Comparison of ENCODE assay signal across 8 cellular contexts in the genomic region with DNA sequence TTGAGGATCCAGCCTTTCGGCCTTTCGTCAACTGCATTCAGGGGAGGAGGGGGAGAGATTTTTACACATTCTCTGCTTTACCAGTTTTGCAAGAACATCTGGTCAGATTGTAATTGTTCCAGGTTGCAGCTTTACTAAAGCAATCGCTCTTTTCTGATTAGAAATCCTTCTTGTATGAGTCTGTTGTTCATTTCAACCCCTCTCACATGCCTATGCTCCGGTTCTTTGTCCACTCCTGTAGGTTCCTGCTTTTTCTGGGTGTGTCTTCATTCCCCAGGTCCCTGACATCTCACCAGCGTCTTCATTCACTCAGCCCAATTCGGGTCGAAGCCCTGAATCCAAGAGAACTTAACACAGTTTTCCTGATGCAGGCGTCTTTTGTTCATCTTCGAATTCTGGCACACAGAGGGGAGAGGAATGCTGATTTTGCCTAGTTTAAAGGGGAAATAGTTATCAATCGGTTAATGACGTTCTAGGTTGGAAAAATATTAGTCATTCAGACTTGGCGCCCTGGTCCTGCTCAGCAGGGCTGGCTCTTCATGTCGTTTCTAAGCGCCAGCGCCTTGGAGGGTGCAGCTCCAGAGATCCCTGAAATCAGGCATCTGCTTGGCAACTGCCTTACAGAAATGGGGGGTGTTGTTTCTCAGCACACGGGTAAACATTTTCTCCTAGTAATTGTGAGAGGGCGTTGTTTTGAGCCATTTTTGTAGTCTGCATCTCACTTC. TPM values are rescaled to one million over a fixed set of nuclear protein-coding genes. Genes with fewer than 3 reads are reported as not detected.
DNase-seq lines count a peak whose midpoint lies in the region; ATAC-seq and TF ChIP-seq lines count a peak whose summit lies in the region.

No MANE protein-coding gene starts in this region.

- H3K4me1 Mint-ChIP-seq in Calu3 (ENCODE audit: low read depth, unreplicated experiment) = peaks cover 43% of the 10 kb centered on the region
- peaks cover 18% of the 10 kb centered on the region for H3K4me1 Mint-ChIP-seq in progenitor cell of endocrine pancreas (ENCODE audit: low read depth)

- H3K4me3 ChIP-seq in SK-N-MC (peak overlapping the region; percentile 58), fibroblast of mammary gland (ENCODE audit: control insufficient read depth, low read depth, low read length) (peak overlapping the region; percentile 31)

- H3K36me3 Mint-ChIP-seq in Calu3 (ENCODE audit: insufficient read depth, unreplicated experiment) (peaks cover 20% of the 10 kb centered on the region), progenitor cell of endocrine pancreas (ENCODE audit: insufficient read depth) (no peaks in the 10 kb centered on the region)

- H3K9me3 Mint-ChIP-seq in Calu3 (ENCODE audit: low read depth, unreplicated experiment) (peaks cover 4% of the 10 kb centered on the region), progenitor cell of endocrine pancreas (ENCODE audit: low read depth) (no peaks in the 10 kb centered on the region)

- intact Hi-C loops in Calu3 (cut with micrococcal nuclease; ENCODE audit: unreplicated experiment) = loop anchor here (5.0 kb wide), 2 partner anchors 231 to 246 kb away; a partner anchor contains a TSS

- no peak for ATAC-seq in GM21528 (IDR thresholded peaks at IDR 0.05; ENCODE audit: low FRiP score, unreplicated experiment)
- no peak for ATAC-seq in GM21825 (IDR thresholded peaks at IDR 0.05; ENCODE audit: unreplicated experiment)

- peak overlapping the region; percentile 67 for H3K4me3 Mint-ChIP-seq in Calu3 (ENCODE audit: low read depth, unreplicated experiment)
- peak overlapping the region; percentile 86 for H3K4me3 Mint-ChIP-seq in progenitor cell of endocrine pancreas (ENCODE audit: low read depth)

- BruUV-seq in Calu3 (replicated peaks; lab: Mats Ljungman, UMichigan) = TSS peak; percentile 53

- no peaks in the 10 kb centered on the region for H3K9me3 ChIP-seq in SK-N-MC (ENCODE audit: low read depth, low read length)

- peak overlapping the region; percentile 5 for H3K9ac ChIP-seq in SK-N-MC (ENCODE audit: insufficient read length)

- no peak for TF ChIP-seq CTCF in Calu3 (IDR thresholded peaks at IDR 0.05; ENCODE audit: unreplicated experiment)
- TF ChIP-seq CTCF in fibroblast of mammary gland (conservative IDR thresholded peaks at IDR 0.05; ENCODE audit: control insufficient read depth, insufficient read depth, low read depth, low read length) = no peak
- TF ChIP-seq CTCF in progenitor cell of endocrine pancreas (IDR thresholded peaks at IDR 0.05; ENCODE audit: unreplicated experiment) = no peak

- peak overlapping the region; percentile 62; the same call in 1 of the 2 replicates for H3K27ac ChIP-seq in SK-N-MC

- CTCF ChIA-PET in Calu3 (lab: Charles Lee) = interaction anchor here (0.6 to 1.5 kb wide), 3 partner anchors 9 to 30 kb away, joined by 3 to 7 read pairs (median 4); no protein-coding TSS in a partner anchor

- H3K27ac Mint-ChIP-seq in Calu3 (ENCODE audit: unreplicated experiment) (peak overlapping the region; percentile 88), progenitor cell of endocrine pancreas (peak overlapping the region; percentile 84)

- no peaks in the 10 kb centered on the region for H3K36me3 ChIP-seq in SK-N-MC (ENCODE audit: insufficient read depth, low read length)

- no peaks in the 10 kb centered on the region for H3K27me3 Mint-ChIP-seq in Calu3 (ENCODE audit: unreplicated experiment)
- H3K27me3 Mint-ChIP-seq in progenitor cell of endocrine pancreas = no peaks in the 10 kb centered on the region

- DNase-seq in Calu3 (no peak), SK-N-MC (ENCODE audit: low read depth, low spot score) (no peak), fibroblast of mammary gland (ENCODE audit: low read depth) (peak; percentile 89), progenitor cell of endocrine pancreas (ENCODE audit: low spot score, unreplicated experiment) (no peak), GM19240 (ENCODE audit: insufficient read length, low spot score) (no peak)
- no peak for DNase-seq in stimulated activated naive CD4-positive, alpha-beta T cell treated with Interleukin-2 at 50 U/mL for 16 hours (lab: John Stamatoyannopoulos, UW)

RNA-seq across cellular contexts. Expression of a gene that starts 1.1 kb away (rescaled TPM):
- 22.7 and 24.6 TPM in 2 replicates for total RNA-seq in Calu3 (2022)
- total RNA-seq in progenitor cell of endocrine pancreas = 35.4 and 39.4 TPM in 2 replicates
